ENCODE assay signal across 8 cellular contexts in the genomic region with DNA sequence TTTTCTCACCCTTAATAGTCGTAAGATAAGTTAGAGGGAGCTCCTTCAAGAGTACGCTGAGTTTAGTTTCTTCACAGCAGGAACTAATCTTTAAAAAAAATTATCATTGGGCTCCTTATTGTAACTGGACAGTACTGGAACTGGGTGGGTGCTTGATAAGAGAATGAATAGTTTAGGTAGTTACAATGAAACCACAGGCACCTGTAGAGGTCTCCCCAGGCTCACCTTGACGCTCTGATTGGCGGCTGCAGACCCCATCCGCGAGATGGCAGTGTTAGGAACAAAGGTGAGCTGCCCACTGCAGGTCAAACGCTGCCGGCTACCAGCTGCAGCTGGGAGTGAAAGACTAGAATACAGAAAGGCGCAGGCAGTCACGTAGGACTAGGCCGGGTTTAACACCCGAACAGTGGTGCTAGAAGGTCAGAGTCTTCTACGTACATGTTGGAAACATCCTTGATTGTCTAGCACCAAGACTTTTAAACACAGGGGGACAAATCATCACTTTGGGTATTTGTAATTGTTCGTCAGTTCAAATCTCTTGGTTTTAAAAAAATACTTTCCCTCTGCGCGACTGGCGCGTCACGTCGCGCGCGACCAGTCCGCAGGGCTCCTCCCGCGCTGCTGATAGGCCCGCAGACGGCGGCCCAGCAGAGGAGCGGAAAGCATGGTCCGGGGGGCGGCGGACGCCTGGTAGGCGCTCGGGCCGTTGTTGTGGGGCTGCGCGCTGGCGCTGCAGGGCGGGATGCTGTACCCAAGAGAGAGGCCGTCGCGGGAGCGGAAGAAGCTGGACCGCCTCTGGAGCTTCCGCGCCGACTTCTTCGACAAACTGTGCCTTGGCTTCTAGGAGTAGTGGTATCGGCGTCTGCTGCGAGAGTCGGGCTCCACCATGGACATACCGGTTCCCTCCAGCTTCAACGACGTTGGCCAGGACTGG. TPM values are rescaled to one million over a fixed set of nuclear protein-coding genes. Genes with fewer than 3 reads are reported as not detected.
DNase-seq lines count a peak whose midpoint lies in the region; ATAC-seq and TF ChIP-seq lines count a peak whose summit lies in the region.

No MANE protein-coding gene starts in this region.

- DNase-seq in SIG-M5 treated with dmso at 0.1 percent for 504 hours (lab: John Stamatoyannopoulos, UW; ENCODE audit: unreplicated experiment): peak; percentile 11
- no peak for DNase-seq in SIG-M5 (lab: John Stamatoyannopoulos, UW)
- peak; percentile 75 for DNase-seq in NCI-H510A (lab: John Stamatoyannopoulos, UW)
- DNase-seq in activated CD8-positive, alpha-beta memory T cell treated with anti-CD3 and anti-CD28 coated beads for 48 hours (ENCODE audit: low read depth in 2 of 3, low spot score in 2 of 3): peak; percentile 20 to 28 (median 25)
- DNase-seq in endothelial cell (ENCODE audit: low spot score): peak; percentile 65
- peak; percentile 89 for DNase-seq in mesenteric fat pad (ENCODE audit: low spot score)
- DNase-seq in stimulated activated CD8-positive, alpha-beta memory T cell treated with anti-CD3 and anti-CD28 coated beads, Interleukin-15, amount 100 ng/mL, for 48 hours (ENCODE audit: low read depth in 2 of 2): peak; percentile 47 to 54

- H3K36me3 Mint-ChIP-seq in endothelial cell (ENCODE audit: low read depth, unreplicated experiment): no peaks in the 10 kb centered on the region

- no peaks in the 10 kb centered on the region for H3K9me3 Mint-ChIP-seq in endothelial cell (ENCODE audit: unreplicated experiment)

- TF ChIP-seq CTCF in endothelial cell (IDR thresholded peaks at IDR 0.05; ENCODE audit: unreplicated experiment): peak; percentile 19

- peaks cover 3% of the 10 kb centered on the region for H3K27me3 Mint-ChIP-seq in endothelial cell (ENCODE audit: unreplicated experiment)

- peak overlapping the region; percentile 94 for H3K4me3 Mint-ChIP-seq in endothelial cell (ENCODE audit: unreplicated experiment)

- peak; percentile 82 for ATAC-seq in HG03066 (IDR thresholded peaks at IDR 0.05; ENCODE audit: low read depth, unreplicated experiment)

- H3K27ac Mint-ChIP-seq in endothelial cell (ENCODE audit: unreplicated experiment): peak overlapping the region; percentile 81

- H3K4me1 Mint-ChIP-seq in endothelial cell (ENCODE audit: unreplicated experiment): peaks cover 6% of the 10 kb centered on the region

RNA-seq across cellular contexts. Expression of a gene that starts 45.6 kb away (rescaled TPM):
- 69.8 TPM for total RNA-seq in endothelial cell (ENCODE audit: unreplicated experiment)
- 31.0 TPM for total RNA-seq in mesenteric fat pad
